8 cellular contexts compared by ENCODE assay signal in the genomic region with DNA sequence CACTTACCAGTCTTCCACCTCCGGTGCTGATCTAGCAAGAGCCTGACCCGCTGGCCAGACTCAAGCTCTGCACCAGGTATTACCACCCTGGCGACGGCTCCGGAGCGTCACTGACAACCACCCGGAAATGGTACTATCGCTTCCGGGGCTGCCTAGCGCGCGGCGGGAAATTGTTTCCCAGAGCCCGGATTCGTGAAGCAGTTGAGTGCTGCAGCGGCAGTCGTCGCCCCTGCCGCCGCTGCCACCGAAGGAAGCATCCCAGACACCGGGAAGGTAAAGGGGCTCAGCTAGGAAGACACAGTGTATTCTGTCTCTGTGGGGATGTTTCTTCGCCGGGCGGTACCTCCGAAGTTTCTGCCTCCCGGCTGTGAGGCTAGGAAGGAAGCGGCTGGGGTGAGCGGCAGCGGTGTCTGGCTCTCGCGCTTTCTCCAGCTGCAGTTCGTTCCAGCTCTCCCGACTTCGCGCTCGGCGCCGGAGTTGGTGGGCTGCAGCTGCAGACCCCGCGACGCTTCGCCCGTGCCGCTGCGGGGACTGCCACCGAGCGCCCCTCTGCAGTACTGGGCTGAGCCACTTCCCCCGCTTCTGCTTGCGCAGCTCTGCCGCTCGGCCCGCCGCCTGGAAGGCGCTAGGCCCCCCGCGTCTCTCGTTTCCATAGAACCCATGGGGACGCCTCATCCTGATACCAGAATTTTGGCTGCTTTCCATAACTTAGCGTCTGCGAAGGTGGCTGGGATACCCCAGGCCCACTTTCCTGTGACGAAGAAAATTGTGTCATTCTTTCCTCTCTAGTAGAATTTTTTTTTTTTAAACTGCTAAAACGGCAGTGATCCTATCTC. TPM values are rescaled to one million over a fixed set of nuclear protein-coding genes. Genes with fewer than 3 reads are reported as not detected.
DNase-seq lines count a peak whose midpoint lies in the region; ATAC-seq and TF ChIP-seq lines count a peak whose summit lies in the region.

A gene with protein sequence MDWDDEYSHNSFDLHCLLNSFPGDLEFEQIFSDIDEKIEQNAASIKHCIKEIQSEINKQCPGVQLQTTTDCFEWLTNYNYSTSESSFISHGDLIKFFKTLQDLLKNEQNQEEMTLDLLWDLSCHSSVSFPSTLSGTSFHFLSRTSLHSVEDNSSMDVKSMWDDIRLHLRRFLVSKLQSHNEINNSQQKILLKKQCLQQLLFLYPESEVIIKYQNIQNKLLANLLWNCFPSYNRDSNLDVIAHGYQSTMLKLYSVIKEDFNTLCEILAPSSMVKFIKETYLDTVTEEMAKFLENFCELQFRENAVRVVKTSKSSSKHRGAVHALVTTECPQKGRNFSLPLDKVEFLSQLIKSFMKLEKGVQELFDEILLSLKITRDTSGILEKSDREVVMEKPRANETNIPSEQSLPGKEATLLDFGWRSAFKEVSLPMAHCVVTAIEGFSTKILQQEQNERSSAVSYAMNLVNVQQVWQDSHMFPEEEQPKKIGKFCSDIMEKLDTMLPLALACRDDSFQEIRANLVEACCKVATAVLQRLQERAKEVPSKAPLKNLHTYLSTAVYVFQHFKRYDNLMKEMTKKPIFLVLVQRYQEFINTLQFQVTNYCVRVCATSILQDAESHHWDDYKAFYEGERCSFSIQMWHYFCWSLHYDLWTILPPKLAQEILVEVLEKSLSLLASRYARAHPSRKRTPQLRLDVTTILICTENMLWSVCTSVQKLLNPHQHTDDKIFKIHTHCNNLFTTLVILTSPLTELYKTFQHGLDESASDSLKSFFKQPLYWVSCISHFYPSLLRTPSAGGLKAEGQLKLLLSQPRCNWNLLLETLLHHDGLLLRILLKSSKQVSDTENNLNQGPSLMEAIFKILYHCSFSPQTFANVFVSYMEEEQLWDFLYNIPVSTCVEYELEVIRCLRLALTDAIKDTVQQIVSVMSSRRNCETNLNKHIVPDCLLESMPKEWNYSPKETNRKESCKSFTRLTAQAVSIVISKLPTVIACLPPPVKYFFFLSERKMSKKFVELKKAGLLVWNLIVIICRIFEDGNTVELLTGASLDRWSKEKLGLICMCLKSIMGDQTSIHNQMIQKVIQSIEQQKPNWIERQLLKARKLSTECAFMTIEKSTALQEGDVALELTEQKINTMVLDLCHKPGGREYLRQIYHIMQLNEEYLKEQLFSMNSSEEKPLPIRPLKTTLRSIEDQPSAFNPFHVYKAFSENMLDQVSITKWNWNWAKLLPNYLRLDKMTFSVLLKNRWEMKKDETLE (N-terminal part only) (minus strand): TSS at position 112 of the 836 bp plus-strand sequence. CDS start 81,478 bp downstream, outside the sequence.
A gene (plus strand): TSS at position 177 of the 836 bp plus-strand sequence. CDS start 10,142 bp downstream, outside the sequence.

- no peaks in the 10 kb centered on the region for H3K27me3 ChIP-seq in colonic mucosa

- peak within 1 kb of the TSS; percentile 84 for H3K27ac ChIP-seq in colonic mucosa

- intact Hi-C loops in colonic mucosa (cut with DNase I) (no loop called here), left colon (cut with DNase I, micrococcal nuclease) (no loop called here)

- H3K4me3 ChIP-seq in colonic mucosa = peak within 1 kb of the TSS; percentile 95

- ATAC-seq in HG03432 (IDR thresholded peaks at IDR 0.05; ENCODE audit: unreplicated experiment) = peak; percentile 96
- peak; percentile 96 for ATAC-seq in left colon

- H3K36me3 ChIP-seq in colonic mucosa = no peaks in the 10 kb centered on the region

- DNase-seq in Ammon's horn (ENCODE audit: low spot score) (peak; percentile 90), NCI-H510A treated with DMSO at 0.1 percent for 48 hours (lab: John Stamatoyannopoulos, UW) (peak; percentile 67), colonic mucosa (peak; percentile 93), left colon (peak; percentile 88 to 91)
- DNase-seq in activated CD4-positive, alpha-beta T cell treated with anti-CD3 and anti-CD28 coated beads for 4 hours = peak; percentile 80 to 81
- DNase-seq in stimulated activated CD4-positive, alpha-beta T cell treated with anti-CD3 and anti-CD28 coated beads, Interleukin-1b, Interleukin-23, amount 100 ng/mL, for 4 hours (ENCODE audit: low read depth in 2 of 2) = peak; percentile 72 to 75

- peak; percentile 75 for TF ChIP-seq POLR2A in GM19193 (IDR thresholded peaks at IDR 0.05; ENCODE audit: extremely low read depth, insufficient read depth, insufficient read length)

- H3K9me3 ChIP-seq in colonic mucosa = no peaks in the 10 kb centered on the region

- TF ChIP-seq CTCF in colonic mucosa (IDR thresholded peaks at IDR 0.05) = no peak

- H3K4me1 ChIP-seq in colonic mucosa = no peaks in the 10 kb centered on the region

- peak within 1 kb of the TSS; percentile 64 to 84 for H3K9ac ChIP-seq in colonic mucosa (ENCODE audit: low read depth in 2 of 2, low read length in 2 of 2)

RNA-seq across cellular contexts. Expression of the first gene that starts in this region (rescaled TPM):
- total RNA-seq in colonic mucosa (1 to 10 TPM; 1.1 to 1.5 TPM), left colon (1 to 10 TPM; 1.8 to 2.4 TPM)

RNA-seq across cellular contexts. Expression of the second gene that starts in this region (rescaled TPM):
- total RNA-seq in colonic mucosa = 1 to 10 TPM; 3.8 to 8.4 TPM
- total RNA-seq in left colon = 1 to 10 TPM; 4.2 to 5.1 TPM

Comparison
In these comparisons a context has a peak if more than half of its experiments do, and no peak if none do; other contexts are left out.
1. Peak in every context shown above with its lines: DNase-seq, ATAC-seq, H3K4me3 ChIP-seq and H3K27ac ChIP-seq.